9 cellular contexts compared by ENCODE assay signal in genomic region chr3:154209499-154209898, GRCh38.
"Had no signal": no experiment of that assay in that cellular context is flagged by ENCODE, and none has a peak within 500 bp of the region (broad histone marks: within the 10 kb centered on the region; RNA-seq: fewer than 3 reads in every experiment).

No MANE protein-coding gene starts in this region.

- H3K27ac Mint-ChIP-seq: GM23338, HFFc6 had no signal

- FAIRE-seq: H1, K562 had no signal

- H3K4me1 Mint-ChIP-seq: GM23338 had no signal

- ATAC-seq: GM23338, HCT116, K562 had no signal

- DNase-seq: H7, HFFc6, IMR-90 had no signal

- H3K4me3 Mint-ChIP-seq: GM23338, HFFc6 had no signal

- H3K36me3 ChIP-seq: HAP-1 had no signal

- H3K4me1 ChIP-seq: HAP-1 had no signal

- H2AFZ ChIP-seq: GM23338 had no signal

- H3K4me2 ChIP-seq: GM23338 had no signal

- H3K4me3 ChIP-seq: GM23338, HAP-1, K562 had no signal

- H3K27ac ChIP-seq: HL-60 had no signal

- H3K9me3 ChIP-seq: HAP-1 had no signal
